1 cellular context compared by ENCODE assay signal in genomic region chr22:44428941-44429615, GRCh38.
TF ChIP-seq lines count a peak whose summit lies in the region.

No MANE protein-coding gene starts in this region.

TF ChIP-seq in GM23338, 12 proteins besides CTCF, POLR2A, EP300 and RAD21 (continued from another document):
- TF ChIP-seq ETS1 (IDR thresholded peaks at IDR 0.05): no peak
- TF ChIP-seq CREB1 (CRISPR knock-in tag; IDR thresholded peaks at IDR 0.05; ENCODE audit: low read depth): no peak
- no peak for TF ChIP-seq NANOG (IDR thresholded peaks at IDR 0.05; ENCODE audit: borderline replicate concordance)
